Comparison of ENCODE assay signal across 20 cellular contexts in genomic region chr4:172866421-172866820, GRCh38.
DNase-seq lines count a peak whose midpoint lies in the region; ATAC-seq, FAIRE-seq and TF ChIP-seq lines count a peak whose summit lies in the region.
"Had no signal": no experiment of that assay in that cellular context is flagged by ENCODE, and none has a peak within 500 bp of the region (broad histone marks: within the 10 kb centered on the region; RNA-seq: fewer than 3 reads in every experiment).

No MANE protein-coding gene starts in this region.

- no peak for TF ChIP-seq CTCF in foreskin keratinocyte (conservative IDR thresholded peaks at IDR 0.05)
- no peak for TF ChIP-seq CTCF in mucosa of descending colon (IDR thresholded peaks at IDR 0.05)

- H3K27me3 ChIP-seq in foreskin keratinocyte (peaks cover 41% of the 10 kb centered on the region), small intestine (ENCODE audit: control insufficient read depth in 2 of 2, insufficient read depth in 2 of 2, low read length in 2 of 2) (no peaks in the 10 kb centered on the region)

- H3K36me3 ChIP-seq in mucosa of descending colon (ENCODE audit: low read depth): no peaks in the 10 kb centered on the region
- no peaks in the 10 kb centered on the region for H3K36me3 ChIP-seq in small intestine (ENCODE audit: control insufficient read depth in 2 of 2, insufficient read depth in 2 of 2, low read length in 2 of 2)

- H3K4me3 ChIP-seq in mucosa of descending colon (no peak overlapping the region), small intestine (ENCODE audit: low read depth in 1 of 2, low read length in 2 of 2) (no peak overlapping the region)
- H3K4me3 ChIP-seq: A549, GM23248 had no signal

- H3K4me1 ChIP-seq in foreskin keratinocyte (no peaks in the 10 kb centered on the region), mucosa of descending colon (ENCODE audit: low read depth) (no peaks in the 10 kb centered on the region), small intestine (ENCODE audit: control insufficient read depth in 2 of 2, insufficient read depth in 1 of 2, low read depth in 1 of 2, low read length in 1 of 2) (no peaks in the 10 kb centered on the region)
- H3K4me1 ChIP-seq: A549 had no signal

- 55 to 68% (median 59%) methylated on average over 4 of the region's 4 CpGs for WGBS in small intestine, 3 donors

- H3K27ac Mint-ChIP-seq in activated CD4-positive, alpha-beta memory T cell treated with anti-CD3 and anti-CD28 coated beads for 36 hours: no peak overlapping the region
- H3K27ac Mint-ChIP-seq: CD4-positive, alpha-beta memory T cell had no signal

- H3K4me1 Mint-ChIP-seq in activated CD4-positive, alpha-beta memory T cell treated with anti-CD3 and anti-CD28 coated beads for 36 hours (ENCODE audit: low read depth): no peaks in the 10 kb centered on the region
- H3K4me1 Mint-ChIP-seq: CD4-positive, alpha-beta memory T cell had no signal

- intact Hi-C loops in mucosa of descending colon (cut with DNase I, micrococcal nuclease): no loop called here
- intact Hi-C loops in activated CD4-positive, alpha-beta memory T cell treated with anti-CD3 and anti-CD28 coated beads for 36 hours (cut with micrococcal nuclease): no loop called here

- CTCF ChIA-PET in activated CD4-positive, alpha-beta memory T cell treated with anti-CD3 and anti-CD28 coated beads for 36 hours (lab: Charles Lee): no interaction called here

- peaks cover 5% of the 10 kb centered on the region for H3K9me3 Mint-ChIP-seq in activated CD4-positive, alpha-beta memory T cell treated with anti-CD3 and anti-CD28 coated beads for 36 hours

- ATAC-seq in foreskin keratinocyte (peak; percentile 15), mucosa of descending colon (peak; percentile 9), HG03025 (IDR thresholded peaks at IDR 0.05; ENCODE audit: low FRiP score, unreplicated experiment) (no peak)
- ATAC-seq: A549 had no signal

- no peaks in the 10 kb centered on the region for H3K36me3 Mint-ChIP-seq in activated CD4-positive, alpha-beta memory T cell treated with anti-CD3 and anti-CD28 coated beads for 36 hours
- H3K36me3 Mint-ChIP-seq: CD4-positive, alpha-beta memory T cell had no signal

- H3K27me3 Mint-ChIP-seq in activated CD4-positive, alpha-beta memory T cell treated with anti-CD3 and anti-CD28 coated beads for 36 hours: no peaks in the 10 kb centered on the region
- H3K27me3 Mint-ChIP-seq: CD4-positive, alpha-beta memory T cell had no signal

- H3K4me3 Mint-ChIP-seq in activated CD4-positive, alpha-beta memory T cell treated with anti-CD3 and anti-CD28 coated beads for 36 hours: no peak overlapping the region
- H3K4me3 Mint-ChIP-seq: CD4-positive, alpha-beta memory T cell had no signal

- DNase-seq in foreskin keratinocyte (no peak), mucosa of descending colon (no peak), small intestine (peak; percentile 53), AG20443 (ENCODE audit: low spot score) (no peak)
- no peak for DNase-seq in activated CD4-positive, alpha-beta memory T cell treated with anti-CD3 and anti-CD28 coated beads for 36 hours
- DNase-seq: 8988T; ACHN; C1 segment of cervical spinal cord; Calu3; CD4-positive, alpha-beta memory T cell; COR-L47; DMS53; GF-D8; GM23248; H7; HCEC 1CT had no signal

- no peak for FAIRE-seq in small intestine (lab: Jason Lieb, UNC)
- FAIRE-seq: A549, GM12892, H1 had no signal

- H3K9me3 ChIP-seq in mucosa of descending colon (no peaks in the 10 kb centered on the region), small intestine (ENCODE audit: control insufficient read depth, low read depth) (no peaks in the 10 kb centered on the region)

- POLR2A ChIA-PET in activated CD4-positive, alpha-beta memory T cell treated with anti-CD3 and anti-CD28 coated beads for 36 hours (lab: Charles Lee): no interaction called here

- H3K27ac ChIP-seq in foreskin keratinocyte: no peak overlapping the region
- no peak overlapping the region for H3K27ac ChIP-seq in small intestine (ENCODE audit: low read depth in 1 of 2, low read length in 1 of 2)
- H3K27ac ChIP-seq: A549, GM23248 had no signal
